Comparison of ENCODE assay signal across 8 cellular contexts in the genomic region with DNA sequence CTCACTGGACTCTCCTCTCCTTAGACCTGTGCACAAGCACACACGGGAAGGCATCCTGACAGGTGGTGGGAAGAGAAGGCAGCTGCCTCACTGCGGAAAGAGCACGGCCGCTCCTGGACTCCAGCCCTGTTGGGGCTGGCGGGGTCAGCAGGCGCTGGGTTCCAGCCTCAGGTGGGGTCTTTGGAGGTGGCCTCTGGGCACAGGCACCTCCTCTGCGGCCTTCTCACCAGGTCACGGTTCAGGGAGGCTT. TPM values are rescaled to one million over a fixed set of nuclear protein-coding genes. Genes with fewer than 3 reads are reported as not detected.
DNase-seq lines count a peak whose midpoint lies in the region; ATAC-seq and TF ChIP-seq lines count a peak whose summit lies in the region.

No MANE protein-coding gene starts in this region.

- H3K27ac Mint-ChIP-seq in chondrocyte (ENCODE audit: unreplicated experiment), result no peak overlapping the region
- H3K27ac Mint-ChIP-seq in naive thymus-derived CD4-positive, alpha-beta T cell, result peak overlapping the region in 4 of 9 donors; percentile 32 to 84 (median 62)

- no peaks in the 10 kb centered on the region for H3K36me3 Mint-ChIP-seq in chondrocyte (ENCODE audit: low read depth)
- peaks cover 0 to 3% (median 0%) of the 10 kb centered on the region in 5 donors for H3K36me3 Mint-ChIP-seq in naive thymus-derived CD4-positive, alpha-beta T cell

- H2AFZ ChIP-seq in IMR-90 (replicated peaks; ENCODE audit: low read length, poor library complexity), result peak overlapping the region; percentile 99

- peak overlapping the region; percentile 68 for H3K4me3 Mint-ChIP-seq in chondrocyte (ENCODE audit: unreplicated experiment)
- H3K4me3 Mint-ChIP-seq in naive thymus-derived CD4-positive, alpha-beta T cell, result peak overlapping the region; percentile 42 to 84 (median 68)

- H4K20me1 ChIP-seq in IMR-90 (ENCODE audit: insufficient read depth, low read length), result peaks cover 23% of the 10 kb centered on the region

- peak overlapping the region; percentile 91 for H3K4me2 ChIP-seq in IMR-90 (ENCODE audit: low read depth, low read length)

- no TSS peak for BruUV-seq in IMR-90 (replicated peaks; lab: Mats Ljungman, UMichigan)

- POLR2A ChIA-PET in IMR-90 (lab: Charles Lee; ENCODE audit: unreplicated experiment), result no interaction called here
- POLR2A ChIA-PET in naive thymus-derived CD4-positive, alpha-beta T cell (lab: Charles Lee), result no interaction called here

- H3K4me1 Mint-ChIP-seq in chondrocyte (ENCODE audit: low read depth), result peaks cover 40% of the 10 kb centered on the region
- H3K4me1 Mint-ChIP-seq in naive thymus-derived CD4-positive, alpha-beta T cell, result peaks cover 18 to 47% (median 29%) of the 10 kb centered on the region in 7 donors

- H3K18ac ChIP-seq in IMR-90 (ENCODE audit: low read depth, low read length), result peak overlapping the region; percentile 11; the same call in 1 of the 2 replicates

- peaks cover 10% of the 10 kb centered on the region; the same call in 1 of the 2 replicates for H3K9me1 ChIP-seq in IMR-90 (ENCODE audit: insufficient read depth, low read length)

- H3K9ac ChIP-seq in IMR-90 (ENCODE audit: low read depth, low read length), result peak overlapping the region; percentile 83

- no peaks in the 10 kb centered on the region for H3K9me3 ChIP-seq in IMR-90 (ENCODE audit: control insufficient read depth, insufficient read depth, low read length)
- H3K9me3 ChIP-seq in naive thymus-derived CD4-positive, alpha-beta T cell (ENCODE audit: control insufficient read depth in 2 of 3, low read length in 3 of 3), result no peaks in the 10 kb centered on the region

- in situ Hi-C loops in IMR-90 (cut with MboI; ENCODE audit: low sequenced_read_pairs), result no loop called here

- no peaks in the 10 kb centered on the region for H3K27me3 ChIP-seq in IMR-90 (ENCODE audit: control insufficient read depth, insufficient read depth, low read length)
- no peaks in the 10 kb centered on the region for H3K27me3 ChIP-seq in naive thymus-derived CD4-positive, alpha-beta T cell (ENCODE audit: control insufficient read depth in 2 of 2, insufficient read depth in 2 of 2, low read length in 2 of 2)

- dilution Hi-C loops in IMR-90 (cut with HindIII; ENCODE audit: low sequenced_read_pairs, unreplicated experiment), result no loop called here

- H2AK5ac ChIP-seq in IMR-90 (ENCODE audit: low read depth, low read length), result peak overlapping the region; percentile 94

- H4K8ac ChIP-seq in IMR-90 (ENCODE audit: low read depth in 2 of 2, low read length in 2 of 2), result peak overlapping the region; percentile 69 to 99; a peak in 3 of 4 replicates

- no peak overlapping the region for H2BK15ac ChIP-seq in IMR-90 (ENCODE audit: low read depth, low read length)

- peak overlapping the region; percentile 85 for H2BK5ac ChIP-seq in IMR-90 (ENCODE audit: low read depth, low read length, poor library complexity, severe bottlenecking)

- H3K56ac ChIP-seq in IMR-90 (ENCODE audit: extremely low read depth, insufficient read depth, low read length), result no peak overlapping the region

- CTCF ChIA-PET in IMR-90 (lab: Yijun Ruan, JAX), result no interaction called here
- CTCF ChIA-PET in naive thymus-derived CD4-positive, alpha-beta T cell (lab: Charles Lee), result no interaction called here

- TF ChIP-seq RAD21 in IMR-90 (IDR thresholded peaks at IDR 0.05; ENCODE audit: low read length), result no peak

- peak overlapping the region; percentile 94; the same call in 1 of the 2 replicates for H3K23ac ChIP-seq in IMR-90 (ENCODE audit: low read depth, low read length)

- 20% methylated on average over 1 of the region's 8 CpGs; no CpG with 5 or more reads in 1 of the 2 experiments for WGBS in IMR-90 (ENCODE audit: extremely low coverage in 2 of 2, insufficient read length in 1 of 2), 2 experiments

- H2BK20ac ChIP-seq in IMR-90 (ENCODE audit: low read depth, low read length), result no peak overlapping the region

- H3K27me3 Mint-ChIP-seq in chondrocyte (ENCODE audit: low read depth), result no peaks in the 10 kb centered on the region
- H3K27me3 Mint-ChIP-seq in naive thymus-derived CD4-positive, alpha-beta T cell, result no peaks in the 10 kb centered on the region

- peaks cover 5% of the 10 kb centered on the region; the same call in 1 of the 2 replicates for H3K36me3 ChIP-seq in IMR-90 (ENCODE audit: control insufficient read depth, insufficient read depth, low read length)
- no peaks in the 10 kb centered on the region for H3K36me3 ChIP-seq in naive thymus-derived CD4-positive, alpha-beta T cell (ENCODE audit: control insufficient read depth in 2 of 3, insufficient read depth in 3 of 3, low read length in 3 of 3)

- H4K91ac ChIP-seq in IMR-90 (ENCODE audit: insufficient read depth, low read depth, low read length), result peak overlapping the region; percentile 84; the same call in 1 of the 2 replicates

- intact Hi-C loops in IMR-90 (cut with micrococcal nuclease), result no loop called here
- intact Hi-C loops in naive thymus-derived CD4-positive, alpha-beta T cell (cut with micrococcal nuclease), result loop anchor here (1.0 to 10.0 kb wide), 4 partner anchors 21 to 117 kb away; partner anchors contain the start of genes BRF1 (in 1 of the 2), CRIP2 (in 1 of the 2), PACS2 (in 1 of the 2) and TEX22 (in 1 of the 2)

- no peak for TF ChIP-seq POLR2A in IMR-90 (IDR thresholded peaks at IDR 0.05; ENCODE audit: low read depth, low read length)

- peak overlapping the region; percentile 99 for H2AK9ac ChIP-seq in IMR-90 (replicated peaks; ENCODE audit: low read depth, low read length, poor library complexity)

- peak overlapping the region; percentile 96 for H3K14ac ChIP-seq in IMR-90 (replicated peaks; ENCODE audit: low read depth, low read length)

- TF ChIP-seq CTCF in AG10803 (conservative IDR thresholded peaks at IDR 0.05; ENCODE audit: low read length) (no peak), IMR-90 (conservative IDR thresholded peaks at IDR 0.05; ENCODE audit: low read depth, low read length) (no peak), chondrocyte (IDR thresholded peaks at IDR 0.05) (no peak)

- peak overlapping the region; percentile 95 for H3K4ac ChIP-seq in IMR-90 (ENCODE audit: low read depth, low read length)

- H2BK120ac ChIP-seq in IMR-90 (ENCODE audit: low read depth, low read length), result peak overlapping the region; percentile 58; the same call in 1 of the 2 replicates

- H3K4me1 ChIP-seq in IMR-90 (ENCODE audit: control insufficient read depth, insufficient read depth, low read length), result peaks cover 18% of the 10 kb centered on the region
- peaks cover 17 to 23% of the 10 kb centered on the region in 2 donors for H3K4me1 ChIP-seq in naive thymus-derived CD4-positive, alpha-beta T cell (ENCODE audit: control insufficient read depth in 2 of 2, insufficient read depth in 2 of 2, low read length in 2 of 2)

- H3K27ac ChIP-seq in IMR-90 (ENCODE audit: insufficient read depth, low read length), result peak overlapping the region; percentile 91
- H3K27ac ChIP-seq in naive thymus-derived CD4-positive, alpha-beta T cell (ENCODE audit: low read depth, low read length), result peak overlapping the region; percentile 70

- ATAC-seq in IMR-90 (ENCODE audit: low read depth) (no peak), HG03378 (IDR thresholded peaks at IDR 0.05; ENCODE audit: unreplicated experiment) (no peak), HG03432 (IDR thresholded peaks at IDR 0.05; ENCODE audit: unreplicated experiment) (no peak)
- ATAC-seq in naive thymus-derived CD4-positive, alpha-beta T cell, result no peak

- peaks cover 4 to 39% of the 10 kb centered on the region in 2 experiments; a peak in 3 of 4 replicates for H3K79me1 ChIP-seq in IMR-90 (ENCODE audit: low read depth in 1 of 2, low read length in 2 of 2)

- H3K9me3 Mint-ChIP-seq in chondrocyte (ENCODE audit: low read depth), result no peaks in the 10 kb centered on the region
- no peaks in the 10 kb centered on the region for H3K9me3 Mint-ChIP-seq in naive thymus-derived CD4-positive, alpha-beta T cell

- peak overlapping the region; percentile 79 for H3K4me3 ChIP-seq in AG10803 (ENCODE audit: low read length)
- H3K4me3 ChIP-seq in IMR-90 (ENCODE audit: insufficient read depth, low read depth, low read length), result peak overlapping the region; percentile 87
- peak overlapping the region; percentile 65 for H3K4me3 ChIP-seq in naive thymus-derived CD4-positive, alpha-beta T cell (ENCODE audit: low read length)

- H4K5ac ChIP-seq in IMR-90 (ENCODE audit: low read depth, low read length), result peak overlapping the region; percentile 85

- DNase-seq in AG10803 (ENCODE audit: low read depth) (no peak), IMR-90 (no peak), chondrocyte (ENCODE audit: low spot score) (no peak), GM03348 (ENCODE audit: low spot score) (no peak), amygdala (lab: John Stamatoyannopoulos, UW) (no peak)
- no peak for DNase-seq in naive thymus-derived CD4-positive, alpha-beta T cell

TF ChIP-seq in IMR-90, 13 proteins besides CTCF, POLR2A, EP300 and RAD21 (continues in another document):
- TF ChIP-seq BHLHE40 (IDR thresholded peaks at IDR 0.05; ENCODE audit: low read depth, low read length) (no peak), MXI1 (IDR thresholded peaks at IDR 0.05; ENCODE audit: borderline replicate concordance, low read depth, low read length) (no peak), RFX5 (IDR thresholded peaks at IDR 0.05; ENCODE audit: low read depth, low read length) (no peak)

RNA-seq across cellular contexts. Expression of gene MTA1, which starts 0.6 kb away (rescaled TPM):
- total RNA-seq in IMR-90 (2012; rRNA removed) (19.4 and 21.5 TPM in 2 replicates), chondrocyte (83.6 to 91.9 TPM (median 85.1 TPM) in 3 replicates)
- polyA plus RNA-seq in IMR-90 (2012; rRNA removed), result 61.6 and 74.5 TPM in 2 replicates
- polyA plus RNA-seq in IMR-90 (2012; cell fraction: cytosol; rRNA removed), result 55.0 and 55.6 TPM in 2 replicates
- 408 and 869 TPM in 2 replicates for polyA plus RNA-seq in IMR-90 (2012; cell fraction: nucleus; rRNA removed; ENCODE audit: low replicate concordance)
- 100 to 1,000 TPM; 117 to 132 (median 125) TPM for total RNA-seq in naive thymus-derived CD4-positive, alpha-beta T cell
- 1 to 10 TPM; 2.8 to 5.2 TPM for polyA plus RNA-seq in naive thymus-derived CD4-positive, alpha-beta T cell

RNA-seq across cellular contexts. Expression of gene TEX22, which starts 20.6 kb away (rescaled TPM):
- total RNA-seq in IMR-90 (2012; rRNA removed) (under 0.01 and 0.18 TPM in 2 replicates), chondrocyte (0.60 to 2.9 TPM (median 2.2 TPM) in 3 replicates)
- 0.10 and 0.11 TPM in 2 replicates for polyA plus RNA-seq in IMR-90 (2012; rRNA removed)
- polyA plus RNA-seq in IMR-90 (2012; cell fraction: cytosol; rRNA removed), result 0.03 and 0.12 TPM in 2 replicates
- 1.5 and 1.6 TPM in 2 replicates for polyA plus RNA-seq in IMR-90 (2012; cell fraction: nucleus; rRNA removed; ENCODE audit: low replicate concordance)
- total RNA-seq in naive thymus-derived CD4-positive, alpha-beta T cell, result 10 to 100 TPM in 1 of 5 experiments, 1 to 10 TPM in 4; 1.4 to 10.5 (median 6.5) TPM
- polyA plus RNA-seq in naive thymus-derived CD4-positive, alpha-beta T cell, result under 1 TPM; 0.21 to 0.25 TPM

RNA-seq across cellular contexts. Expression of gene CRIP2, which starts 55.6 kb away (rescaled TPM):
- total RNA-seq in IMR-90 (2012; rRNA removed) (18.1 and 20.3 TPM in 2 replicates), chondrocyte (166 to 264 TPM (median 247 TPM) in 3 replicates)
- 123 and 149 TPM in 2 replicates for polyA plus RNA-seq in IMR-90 (2012; rRNA removed)
- polyA plus RNA-seq in IMR-90 (2012; cell fraction: cytosol; rRNA removed), result 196 and 200 TPM in 2 replicates
- 61.5 and 154 TPM in 2 replicates for polyA plus RNA-seq in IMR-90 (2012; cell fraction: nucleus; rRNA removed; ENCODE audit: low replicate concordance)
- 10 to 100 TPM in 2 of 5 experiments, 1 to 10 TPM in 2, under 1 TPM in 1; 0.65 to 55.4 (median 6.6) TPM for total RNA-seq in naive thymus-derived CD4-positive, alpha-beta T cell
- polyA plus RNA-seq in naive thymus-derived CD4-positive, alpha-beta T cell, result 100 to 1,000 TPM in 1 of 2 donors, 10 to 100 TPM in 1; 69.1 to 180 TPM
